20 cellular contexts compared by ENCODE assay signal in genomic region chr17:2809337-2809736, GRCh38. TPM values are rescaled to one million over a fixed set of nuclear protein-coding genes. Genes with fewer than 3 reads are reported as not detected.
DNase-seq lines count a peak whose midpoint lies in the region; ATAC-seq lines count a peak whose summit lies in the region.
"Had no signal": no experiment of that assay in that cellular context is flagged by ENCODE, and none has a peak within 500 bp of the region (broad histone marks: within the 10 kb centered on the region; RNA-seq: fewer than 3 reads in every experiment).

No MANE protein-coding gene starts in this region.

- H3K4me1 Mint-ChIP-seq in natural killer cell treated with Interleukin-12 subunit alpha and Interleukin-12 subunit beta and Interleukin-15 and Interleukin-18, amount 100 ng/mL, for 72 hours (ENCODE audit: low read depth in 2 of 2) = peaks cover 42 to 53% of the 10 kb centered on the region in 2 donors

- no peak overlapping the region for H3K4me3 Mint-ChIP-seq in natural killer cell treated with Interleukin-12 subunit alpha and Interleukin-12 subunit beta and Interleukin-15 and Interleukin-18, amount 100 ng/mL, for 72 hours
- H3K4me3 Mint-ChIP-seq: B cell; CD14-positive monocyte; CD4-positive, alpha-beta T cell; CD8-positive, alpha-beta memory T cell; H9 had no signal

- no peaks in the 10 kb centered on the region for H3K36me3 Mint-ChIP-seq in natural killer cell treated with Interleukin-12 subunit alpha and Interleukin-12 subunit beta and Interleukin-15 and Interleukin-18, amount 100 ng/mL, for 72 hours

- no peaks in the 10 kb centered on the region for H3K9me3 Mint-ChIP-seq in natural killer cell treated with Interleukin-12 subunit alpha and Interleukin-12 subunit beta and Interleukin-15 and Interleukin-18, amount 100 ng/mL, for 72 hours
- H3K9me3 Mint-ChIP-seq: CD14-positive monocyte; CD4-positive, alpha-beta T cell; CD8-positive, alpha-beta memory T cell; H9 had no signal

- intact Hi-C loops in Right ventricle myocardium inferior (cut with DNase I) = no loop called here
- intact Hi-C loops in left cardiac atrium (cut with DNase I) = no loop called here

- H3K27ac Mint-ChIP-seq in natural killer cell treated with Interleukin-12 subunit alpha and Interleukin-12 subunit beta and Interleukin-15 and Interleukin-18, amount 100 ng/mL, for 72 hours = no peak overlapping the region
- H3K27ac Mint-ChIP-seq: CD4-positive, alpha-beta T cell had no signal

- DNase-seq in Right ventricle myocardium inferior (ENCODE audit: missing footprints) (peak; percentile 45), left cardiac atrium (no peak)
- peak; percentile 56 for DNase-seq in natural killer cell treated with Interleukin-12 subunit alpha and Interleukin-12 subunit beta and Interleukin-15 and Interleukin-18, amount 100 ng/mL, for 72 hours (ENCODE audit: low spot score)
- DNase-seq: Calu3; CD4-positive, alpha-beta T cell; CD8-positive, alpha-beta memory T cell; COR-L47; DMS53; DMS79 treated with DMSO at 0.1 percent for 48 hours; GF-D8; GM23248; H9 had no signal

- H3K27me3 Mint-ChIP-seq in natural killer cell treated with Interleukin-12 subunit alpha and Interleukin-12 subunit beta and Interleukin-15 and Interleukin-18, amount 100 ng/mL, for 72 hours = peaks cover 0 to 2% of the 10 kb centered on the region in 2 donors
- H3K27me3 Mint-ChIP-seq: B cell; CD4-positive, alpha-beta T cell; CD8-positive, alpha-beta memory T cell had no signal

- peak overlapping the region; percentile 9 for H3K27ac ChIP-seq in temporal lobe (ENCODE audit: low read depth, low read length)
- H3K27ac ChIP-seq: 22Rv1, GM23248 had no signal

- ATAC-seq in Right ventricle myocardium inferior = no peak
- ATAC-seq in left cardiac atrium = no peak
- ATAC-seq in natural killer cell treated with Interleukin-12 subunit alpha and Interleukin-12 subunit beta and Interleukin-15 and Interleukin-18, amount 100 ng/mL, for 72 hours = no peak
- ATAC-seq in HG02642 (IDR thresholded peaks at IDR 0.05; ENCODE audit: poor library complexity, unreplicated experiment) = no peak
- no peak for ATAC-seq in GM19351 (IDR thresholded peaks at IDR 0.05; ENCODE audit: unreplicated experiment)
- ATAC-seq: HCT116 had no signal

RNA-seq across cellular contexts. Expression of gene RAP1GAP2, which starts 13.1 kb away (rescaled TPM):
- total RNA-seq in Right ventricle myocardium inferior (57.2 TPM), left cardiac atrium (10 to 100 TPM; 49.1 to 57.6 TPM), temporal lobe (24.8 TPM)
- total RNA-seq in natural killer cell treated with Interleukin-12 subunit alpha and Interleukin-12 subunit beta and Interleukin-15 and Interleukin-18, amount 100 ng/mL, for 72 hours = 10 to 100 TPM in 1 of 2 donors, 1 to 10 TPM in 1; 7.7 to 14.5 TPM

RNA-seq across cellular contexts. Expression of gene CCDC92B, which starts 59.9 kb away (rescaled TPM):
- total RNA-seq in Right ventricle myocardium inferior (0.16 TPM), left cardiac atrium (under 1 TPM; 0.06 to 0.13 TPM), temporal lobe (2.2 TPM)
- not detected for total RNA-seq in natural killer cell treated with Interleukin-12 subunit alpha and Interleukin-12 subunit beta and Interleukin-15 and Interleukin-18, amount 100 ng/mL, for 72 hours
- total RNA-seq: B cell, Calu3, Daoy, GM23248 had no signal
